ENCODE assay signal across 11 cellular contexts in the genomic region with DNA sequence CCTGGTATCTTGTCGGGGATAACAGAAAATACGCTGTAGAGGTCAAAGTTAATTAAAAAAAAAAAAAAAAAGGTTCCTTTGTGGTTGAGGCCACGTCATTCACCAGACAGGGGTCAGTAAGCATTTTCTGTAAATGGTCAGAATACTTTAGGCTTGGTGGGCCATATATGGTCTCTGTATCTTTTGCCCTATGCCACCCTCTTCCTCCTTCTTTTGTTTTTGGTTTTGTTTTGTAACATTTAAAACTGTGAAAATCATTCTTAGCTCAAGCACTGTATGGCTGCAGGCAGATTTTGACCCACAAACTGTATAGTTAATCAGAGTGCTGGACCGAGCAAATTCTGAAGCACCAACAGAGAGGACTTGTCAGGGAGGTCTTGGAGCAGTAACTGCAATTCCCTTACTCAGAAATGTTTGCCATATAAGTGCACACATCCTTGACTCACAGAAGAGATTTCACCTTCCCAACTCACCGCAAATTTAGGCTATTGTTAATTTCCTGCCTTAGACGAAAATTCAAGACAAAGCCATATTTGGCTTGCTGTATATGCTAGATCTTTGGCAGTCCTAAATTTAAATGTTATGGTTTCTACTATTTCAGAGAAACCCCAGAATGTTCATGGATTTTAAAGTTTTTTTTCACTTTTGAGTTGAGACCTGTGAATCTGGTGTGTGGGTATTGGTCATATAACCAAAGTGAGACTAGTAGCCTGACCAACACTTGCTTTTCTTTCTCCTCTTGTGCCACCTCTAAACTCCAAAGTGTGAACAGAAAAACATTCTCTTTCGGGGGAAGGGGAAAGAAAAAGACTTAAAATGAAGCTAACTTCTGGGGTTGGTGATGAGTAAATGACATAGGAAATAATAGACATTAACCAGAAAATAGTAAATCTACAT.
A peak's percentile ranks its signal among the peaks of the same experiment; 100 is the strongest.
DNase-seq lines count a peak whose midpoint lies in the region; ATAC-seq lines count a peak whose summit lies in the region.
"Had no signal": no experiment of that assay in that cellular context is flagged by ENCODE, and none has a peak within 500 bp of the region (broad histone marks: within the 10 kb centered on the region; RNA-seq: fewer than 3 reads in every experiment).

No MANE protein-coding gene starts in this region.

- no peak for DNase-seq in activated naive CD4-positive, alpha-beta T cell treated with Interleukin-2 at 50 U/mL for 16 hours
- DNase-seq in stimulated activated naive CD8-positive, alpha-beta T cell treated with anti-CD3 and anti-CD28 coated beads, Interleukin-15, amount 100 ng/mL, for 72 hours, result no peak
- no peak for DNase-seq in GDM1 (lab: John Stamatoyannopoulos, UW)
- DNase-seq in NCI-H2081 (lab: John Stamatoyannopoulos, UW), result no peak
- no peak for DNase-seq in mesenteric fat pad (ENCODE audit: low spot score)
- DNase-seq: activated CD4-positive, CD25-positive, alpha-beta regulatory T cell; gastrocnemius medialis had no signal

- peak; percentile 41 for ATAC-seq in HG02759 (IDR thresholded peaks at IDR 0.05; ENCODE audit: unreplicated experiment)
- peak; percentile 77 for ATAC-seq in activated T-helper 17 cell treated with anti-CD3 and anti-CD28 coated beads, Interleukin-2, amount 50 U/mL, for 72 hours (replicated peaks)
- peak; percentile 85 for ATAC-seq in stimulated activated naive CD8-positive, alpha-beta T cell treated with anti-CD3 and anti-CD28 coated beads, Interleukin-15, amount 100 ng/mL, for 72 hours
- ATAC-seq: gastrocnemius medialis had no signal

- no peak overlapping the region for H3K4me3 Mint-ChIP-seq in activated naive CD4-positive, alpha-beta T cell treated with anti-CD3 and anti-CD28 coated beads, Interleukin-2, amount 50 U/mL, for 24 hours
- peak overlapping the region; percentile 70 for H3K4me3 Mint-ChIP-seq in activated T-helper 17 cell treated with anti-CD3 and anti-CD28 coated beads, Interleukin-2, amount 50 U/mL, for 72 hours
- peak overlapping the region; percentile 29 to 63 for H3K4me3 Mint-ChIP-seq in stimulated activated naive CD8-positive, alpha-beta T cell treated with anti-CD3 and anti-CD28 coated beads, Interleukin-15, amount 100 ng/mL, for 72 hours

- H3K36me3 Mint-ChIP-seq in activated naive CD4-positive, alpha-beta T cell treated with anti-CD3 and anti-CD28 coated beads, Interleukin-2, amount 50 U/mL, for 24 hours, result peaks cover 13% of the 10 kb centered on the region
- H3K36me3 Mint-ChIP-seq in activated T-helper 17 cell treated with anti-CD3 and anti-CD28 coated beads, Interleukin-2, amount 50 U/mL, for 72 hours (ENCODE audit: low read depth), result peaks cover 33% of the 10 kb centered on the region

- H3K9me3 Mint-ChIP-seq in activated naive CD4-positive, alpha-beta T cell treated with anti-CD3 and anti-CD28 coated beads, Interleukin-2, amount 50 U/mL, for 24 hours, result no peaks in the 10 kb centered on the region
- H3K9me3 Mint-ChIP-seq in activated T-helper 17 cell treated with anti-CD3 and anti-CD28 coated beads, Interleukin-2, amount 50 U/mL, for 72 hours, result no peaks in the 10 kb centered on the region
- H3K9me3 Mint-ChIP-seq in stimulated activated naive CD8-positive, alpha-beta T cell treated with anti-CD3 and anti-CD28 coated beads, Interleukin-15, amount 100 ng/mL, for 72 hours, result no peaks in the 10 kb centered on the region

- H3K27ac Mint-ChIP-seq in activated naive CD4-positive, alpha-beta T cell treated with anti-CD3 and anti-CD28 coated beads, Interleukin-2, amount 50 U/mL, for 24 hours, result peak overlapping the region; percentile 70
- peak overlapping the region; percentile 79 for H3K27ac Mint-ChIP-seq in activated T-helper 17 cell treated with anti-CD3 and anti-CD28 coated beads, Interleukin-2, amount 50 U/mL, for 72 hours
- H3K27ac Mint-ChIP-seq in stimulated activated naive CD8-positive, alpha-beta T cell treated with anti-CD3 and anti-CD28 coated beads, Interleukin-15, amount 100 ng/mL, for 72 hours, result peak overlapping the region in 1 of 2 donors; percentile 49
- H3K27ac Mint-ChIP-seq: progenitor cell of endocrine pancreas had no signal

- peaks cover 84% of the 10 kb centered on the region for H3K4me1 Mint-ChIP-seq in activated naive CD4-positive, alpha-beta T cell treated with anti-CD3 and anti-CD28 coated beads, Interleukin-2, amount 50 U/mL, for 24 hours
- H3K4me1 Mint-ChIP-seq in activated T-helper 17 cell treated with anti-CD3 and anti-CD28 coated beads, Interleukin-2, amount 50 U/mL, for 72 hours, result peaks cover 39% of the 10 kb centered on the region
- peaks cover 79% of the 10 kb centered on the region for H3K4me1 Mint-ChIP-seq in stimulated activated naive CD8-positive, alpha-beta T cell treated with anti-CD3 and anti-CD28 coated beads, Interleukin-15, amount 100 ng/mL, for 72 hours

- H3K27me3 Mint-ChIP-seq in activated naive CD4-positive, alpha-beta T cell treated with anti-CD3 and anti-CD28 coated beads, Interleukin-2, amount 50 U/mL, for 24 hours, result no peaks in the 10 kb centered on the region
- H3K27me3 Mint-ChIP-seq in activated T-helper 17 cell treated with anti-CD3 and anti-CD28 coated beads, Interleukin-2, amount 50 U/mL, for 72 hours, result no peaks in the 10 kb centered on the region
- no peaks in the 10 kb centered on the region for H3K27me3 Mint-ChIP-seq in stimulated activated naive CD8-positive, alpha-beta T cell treated with anti-CD3 and anti-CD28 coated beads, Interleukin-15, amount 100 ng/mL, for 72 hours
